11 cellular contexts compared by ENCODE assay signal in genomic region chr5:103330875-103331274, GRCh38.
"Had no signal": no experiment of that assay in that cellular context is flagged by ENCODE, and none has a peak within 500 bp of the region (broad histone marks: within the 10 kb centered on the region; RNA-seq: fewer than 3 reads in every experiment).

No MANE protein-coding gene starts in this region.

- FAIRE-seq: H1, H54 had no signal

- H3K4me3 ChIP-seq: GM23248, GM23338, HAP-1 had no signal

- DNase-seq: GM23248, GOT3, H7, H9, HCEC 1CT, HFFc6 had no signal

- H3K9ac ChIP-seq: GM23248 had no signal

- H3K27ac ChIP-seq: GM23248 had no signal

- H3K4me1 ChIP-seq: HAP-1 had no signal

- H3K9me3 ChIP-seq: HAP-1 had no signal

- ATAC-seq: GM23338, HCT116 had no signal

- H2AFZ ChIP-seq: GM23248, GM23338 had no signal

- H3K4me2 ChIP-seq: GM23338 had no signal

- H3K36me3 ChIP-seq: HAP-1 had no signal
